ENCODE assay signal across 15 cellular contexts in the genomic region with DNA sequence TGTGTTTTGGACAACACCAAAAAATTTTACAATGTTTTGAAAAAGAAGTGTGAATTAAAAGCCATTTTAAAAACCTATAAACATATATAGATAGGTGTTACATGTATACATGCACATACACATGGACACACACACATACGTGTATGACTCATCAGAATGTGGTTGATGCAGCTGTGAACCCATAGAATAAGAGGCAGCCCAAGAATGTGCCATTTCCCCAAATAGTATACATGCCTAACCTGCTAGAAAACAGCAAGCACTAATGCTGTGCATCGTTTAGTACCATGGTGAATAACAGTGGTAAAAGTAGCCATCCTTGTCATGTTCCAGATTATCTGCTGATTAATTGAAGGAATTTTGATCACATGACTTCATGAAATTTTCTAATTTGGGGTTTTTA.
DNase-seq lines count a peak whose midpoint lies in the region; ATAC-seq and TF ChIP-seq lines count a peak whose summit lies in the region.
"Had no signal": no experiment of that assay in that cellular context is flagged by ENCODE, and none has a peak within 500 bp of the region (broad histone marks: within the 10 kb centered on the region; RNA-seq: fewer than 3 reads in every experiment).

No MANE protein-coding gene starts in this region.

- no peak overlapping the region for H3K4ac ChIP-seq in trophoblast cell (ENCODE audit: low read depth, low read length)

- H3K4me3 ChIP-seq in mammary epithelial cell (replicated peaks in 1 of 3; ENCODE audit: insufficient read depth in 1 of 3, low read depth in 2 of 3, low read length in 3 of 3) (no peak overlapping the region), trophoblast cell (ENCODE audit: low read depth, low read length) (no peak overlapping the region)
- H3K4me3 ChIP-seq: K562 had no signal

- H3K14ac ChIP-seq in trophoblast cell (ENCODE audit: low read length): no peak overlapping the region

- no peak overlapping the region for H2AK5ac ChIP-seq in trophoblast cell (ENCODE audit: low read length)

- no peak overlapping the region for H4K91ac ChIP-seq in trophoblast cell (ENCODE audit: low read depth, low read length)

- H3K18ac ChIP-seq in trophoblast cell (ENCODE audit: low read length): no peak overlapping the region

- intact Hi-C loops in mammary epithelial cell (cut with micrococcal nuclease): loop anchor here (10.0 kb wide), 1 partner anchor 103 kb away; no protein-coding TSS in a partner anchor

- H3K27me3 ChIP-seq in mammary epithelial cell (ENCODE audit: insufficient read depth, low read length) (no peaks in the 10 kb centered on the region), trophoblast cell (ENCODE audit: insufficient read depth, low read length) (no peaks in the 10 kb centered on the region)

- TF ChIP-seq CTCF in mammary epithelial cell (conservative IDR thresholded peaks at IDR 0.05 in 1 of 2, IDR thresholded peaks at IDR 0.05 in 1 of 2; ENCODE audit: extremely low read depth in 1 of 2, insufficient read depth in 1 of 2, low read depth in 1 of 2, low read length in 2 of 2): no peak

- H3K36me3 ChIP-seq in mammary epithelial cell (ENCODE audit: insufficient read depth, low read length): no peaks in the 10 kb centered on the region
- H3K36me3 ChIP-seq in trophoblast cell (ENCODE audit: control insufficient read depth in 1 of 2, insufficient read depth in 2 of 2, low read length in 2 of 2): no peaks in the 10 kb centered on the region

- H4K8ac ChIP-seq in trophoblast cell (ENCODE audit: low read depth, low read length): no peak overlapping the region

- H2BK120ac ChIP-seq in trophoblast cell (ENCODE audit: insufficient read depth, low read length, poor library complexity): no peak overlapping the region

- H4K20me1 ChIP-seq in mammary epithelial cell (ENCODE audit: insufficient read depth, low read length): no peaks in the 10 kb centered on the region

- H2BK5ac ChIP-seq in trophoblast cell (ENCODE audit: low read depth, low read length, poor library complexity): no peak overlapping the region

- H3K4me1 ChIP-seq in mammary epithelial cell (ENCODE audit: insufficient read depth, low read length) (no peaks in the 10 kb centered on the region), trophoblast cell (ENCODE audit: control insufficient read depth in 1 of 2, insufficient read depth in 2 of 2, low read length in 2 of 2) (peaks cover 0 to 2% of the 10 kb centered on the region in 2 experiments)

- DNase-seq in HS-27A (ENCODE audit: low read depth): peak; percentile 23
- DNase-seq in mammary epithelial cell: peak; percentile 9
- DNase-seq in trophoblast cell: peak; percentile 23 to 73
- no peak for DNase-seq in NCI-H1048 (lab: John Stamatoyannopoulos, UW)
- DNase-seq in RKO (ENCODE audit: low spot score): no peak
- DNase-seq: CD4-positive, CD25-positive, alpha-beta regulatory T cell; NCI-H1105; NCI-H1694; NCI-H226; NCI-H524 treated with DMSO at 0.1 percent for 48 hours; SIG-M5 had no signal

- H3K79me2 ChIP-seq in mammary epithelial cell (ENCODE audit: insufficient read depth, low read length): no peaks in the 10 kb centered on the region
- no peaks in the 10 kb centered on the region for H3K79me2 ChIP-seq in trophoblast cell (ENCODE audit: control insufficient read depth, insufficient read depth, low read length, poor library complexity)

- CTCF ChIA-PET in mammary epithelial cell (lab: Charles Lee; ENCODE audit: low non-redundant PET): no interaction called here

- H3K9me3 ChIP-seq in mammary epithelial cell (replicated peaks; ENCODE audit: insufficient read depth, low read length) (no peaks in the 10 kb centered on the region), trophoblast cell (ENCODE audit: insufficient read depth, low read depth, low read length) (no peaks in the 10 kb centered on the region)

- H4K12ac ChIP-seq in trophoblast cell (ENCODE audit: low read depth, low read length): no peak overlapping the region

- no peaks in the 10 kb centered on the region for H3K79me1 ChIP-seq in trophoblast cell (ENCODE audit: low read length)

- no peak overlapping the region for H3K27ac ChIP-seq in mammary epithelial cell (ENCODE audit: insufficient read depth, low read depth, low read length)
- no peak overlapping the region for H3K27ac ChIP-seq in trophoblast cell (ENCODE audit: low read depth, low read length)
- H3K27ac ChIP-seq: HL-60 had no signal

- H2BK12ac ChIP-seq in trophoblast cell (ENCODE audit: low read length): no peak overlapping the region

- no peak overlapping the region for H2AFZ ChIP-seq in mammary epithelial cell (ENCODE audit: low read depth, low read length)
- H2AFZ ChIP-seq in trophoblast cell (ENCODE audit: insufficient read depth, low read length, poor library complexity): no peak overlapping the region

- H3K9ac ChIP-seq in mammary epithelial cell (ENCODE audit: insufficient read depth, low read length): no peak overlapping the region
- H3K9ac ChIP-seq in trophoblast cell (ENCODE audit: low read length): no peak overlapping the region

- 86% methylated on average over 2 of the region's 2 CpGs for WGBS in mammary epithelial cell (ENCODE audit: low coverage, missing lambda C conversion rate)
- no CpG with 5 or more reads among the region's 2 CpGs for WGBS in trophoblast cell (ENCODE audit: extremely low coverage, insufficient coverage, insufficient read length)

- H3K4me2 ChIP-seq in mammary epithelial cell (ENCODE audit: insufficient read depth, low read depth, low read length) (no peak overlapping the region), trophoblast cell (ENCODE audit: low read length) (no peak overlapping the region)

- H3K23ac ChIP-seq in trophoblast cell (ENCODE audit: low read length): no peak overlapping the region

- no TSS peak for BruUV-seq in mammary epithelial cell (replicated peaks; lab: Mats Ljungman, UMichigan)

- ATAC-seq in GM18858 (IDR thresholded peaks at IDR 0.05; ENCODE audit: unreplicated experiment) (peak; percentile 41), GM18909 (IDR thresholded peaks at IDR 0.05; ENCODE audit: poor library complexity, unreplicated experiment) (no peak)
- ATAC-seq: K562 had no signal

- in situ Hi-C loops in mammary epithelial cell (cut with MboI; ENCODE audit: low sequenced_read_pairs in 2 of 2): no loop called here

- dilution Hi-C loops in mammary epithelial cell (cut with HindIII; ENCODE audit: low sequenced_read_pairs): no loop called here

Comparison
In these comparisons a context has a peak if more than half of its experiments do, and no peak if none do; other contexts are left out.
1. DNase-seq: peak in HS-27A (single experiment), mammary epithelial cell (single experiment) and trophoblast cell (2 of 2); none in NCI-H1048 (single experiment) and RKO (single experiment).